8 cellular contexts compared by ENCODE assay signal in genomic region chr19:35468637-35469036, GRCh38. TPM values are rescaled to one million over a fixed set of nuclear protein-coding genes. Genes with fewer than 3 reads are reported as not detected.
DNase-seq lines count a peak whose midpoint lies in the region; ATAC-seq and TF ChIP-seq lines count a peak whose summit lies in the region.

No MANE protein-coding gene starts in this region.

- DNase-seq in ELF-1 (ENCODE audit: low read depth, low spot score) (peak; percentile 51), NCI-H1105 treated with DMSO at 0.1 percent for 48 hours (lab: John Stamatoyannopoulos, UW) (peak; percentile 3), erythroblast (lab: John Stamatoyannopoulos, UW) (peak; percentile 47 to 56), neural crest cell (ENCODE audit: low read depth, low spot score) (no peak), upper lobe of left lung (peak in 1 of 2 donors; percentile 69)
- DNase-seq in activated CD4-positive, alpha-beta T cell treated with anti-CD3 and anti-CD28 coated beads, Interleukin-2, amount 50 U/mL, for 48 hours: peak; percentile 63 to 70

- H3K27ac Mint-ChIP-seq in neural crest cell (ENCODE audit: unreplicated experiment): no peak overlapping the region

- no peak for TF ChIP-seq EP300 in upper lobe of left lung (IDR thresholded peaks at IDR 0.05)

- H3K4me3 Mint-ChIP-seq in neural crest cell: no peak overlapping the region

- H3K36me3 Mint-ChIP-seq in neural crest cell (ENCODE audit: low read depth): no peaks in the 10 kb centered on the region

- TF ChIP-seq POLR2A in erythroblast (IDR thresholded peaks at IDR 0.05; ENCODE audit: low read length) (no peak), upper lobe of left lung (IDR thresholded peaks at IDR 0.05) (no peak)

- peaks cover 0 to 4% (median under 1%) of the 10 kb centered on the region in 4 donors for H3K4me1 ChIP-seq in upper lobe of left lung

- no peak overlapping the region for H3K27ac ChIP-seq in upper lobe of left lung

- WGBS in upper lobe of left lung, 2 donors: 11 to 34% methylated on average over 2 of the region's 2 CpGs

- TF ChIP-seq CTCF in neural crest cell (conservative IDR thresholded peaks at IDR 0.05) (peak; percentile 60), upper lobe of left lung (IDR thresholded peaks at IDR 0.05) (peak; percentile 62 to 83 (median 72))

- no peaks in the 10 kb centered on the region for H3K27me3 ChIP-seq in upper lobe of left lung

- peaks cover 20% of the 10 kb centered on the region for H3K27me3 Mint-ChIP-seq in neural crest cell (ENCODE audit: low read depth)

- H3K9me3 Mint-ChIP-seq in neural crest cell: no peaks in the 10 kb centered on the region

- no peaks in the 10 kb centered on the region for H3K4me1 Mint-ChIP-seq in neural crest cell

- no peaks in the 10 kb centered on the region for H3K36me3 ChIP-seq in upper lobe of left lung

- no peaks in the 10 kb centered on the region for H3K9me3 ChIP-seq in upper lobe of left lung

- H3K4me3 ChIP-seq in upper lobe of left lung: no peak overlapping the region

- peak; percentile 79 for ATAC-seq in GM21737 (IDR thresholded peaks at IDR 0.05; ENCODE audit: unreplicated experiment)
- peak; percentile 75 to 76 for ATAC-seq in upper lobe of left lung (ENCODE audit: low FRiP score in 2 of 2)
- no peak for ATAC-seq in GM19395 (IDR thresholded peaks at IDR 0.05; ENCODE audit: unreplicated experiment)

RNA-seq across cellular contexts. Expression of gene FFAR2, which starts 20.6 kb away (rescaled TPM):
- not detected in 2 replicates for total RNA-seq in neural crest cell
- total RNA-seq in upper lobe of left lung: 1 to 10 TPM in 3 of 6 donors, under 1 TPM in 2, not detected in 1; 0.22 to 9.0 (median 2.1) TPM

RNA-seq across cellular contexts. Expression of gene KRTDAP, which starts 21.6 kb away (rescaled TPM):
- not detected in 2 replicates for total RNA-seq in neural crest cell
- total RNA-seq in upper lobe of left lung: under 1 TPM in 1 of 6 donors, not detected in 5; 0.61 TPM

RNA-seq across cellular contexts. Expression of gene DMKN, which starts 44.8 kb away (rescaled TPM):
- total RNA-seq in neural crest cell (not detected in 2 replicates), upper lobe of left lung (100 to 1,000 TPM in 3 of 6 donors, 10 to 100 TPM in 3; 64.9 to 127 (median 101) TPM)

RNA-seq across cellular contexts. Expression of gene SBSN, which starts 59.5 kb away (rescaled TPM):
- total RNA-seq in neural crest cell (0.20 and 0.21 TPM in 2 replicates), upper lobe of left lung (not detected)

Comparison
In these comparisons a context has a peak if more than half of its experiments do, and no peak if none do; other contexts are left out.
1. RNA of gene DMKN, which starts 44.8 kb away (total RNA-seq): 64.9 to 127 TPM in upper lobe of left lung; not detected in neural crest cell; every median in the first group is over 10 times any median in the second.